In genomic region chr13:30307194-30307965, GRCh38 we compare ENCODE assay signal across 8 cellular contexts. TPM values are rescaled to one million over a fixed set of nuclear protein-coding genes. Genes with fewer than 3 reads are reported as not detected.
A peak's percentile ranks its signal among the peaks of the same experiment; 100 is the strongest.
DNase-seq lines count a peak whose midpoint lies in the region; TF ChIP-seq lines count a peak whose summit lies in the region.

Gene KATNAL1 (minus strand): TSS chr13:30307551. CDS start chr13:30283777, 23,774 bp downstream.

- H3K9me2 ChIP-seq in GM23248 (ENCODE audit: insufficient read depth), result no peaks in the 10 kb centered on the region

- H3K4me3 ChIP-seq in GM23248 (peak within 1 kb of the TSS; percentile 100), suprapubic skin (peak within 1 kb of the TSS; percentile 88)

- TF ChIP-seq EP300 in suprapubic skin (IDR thresholded peaks at IDR 0.05), result no peak

- in situ Hi-C loops in GM23248 (cut with MboI), result no loop called here

- no peak for TF ChIP-seq CTCF in suprapubic skin (IDR thresholded peaks at IDR 0.05)

- 1% methylated on average over 50 to 54 of the region's 71 CpGs for WGBS in GM23248 (ENCODE audit: low coverage in 1 of 2, low lambda C conversion rate in 2 of 2, missing lambda C conversion rate in 2 of 2), 2 experiments
- 1% methylated on average over 31 of the region's 71 CpGs for WGBS in suprapubic skin

- H2AFZ ChIP-seq in GM23248, result peak within 1 kb of the TSS; percentile 96

- peaks cover 17% of the 10 kb centered on the region for H3F3A ChIP-seq in GM23248 (ENCODE audit: insufficient read depth)

- peak within 1 kb of the TSS; percentile 92 for H3K9ac ChIP-seq in GM23248

- DNase-seq in ELR (ENCODE audit: low read depth), result peak; percentile 87
- peak; percentile 87 for DNase-seq in GM23248
- peak; percentile 68 for DNase-seq in LHCN-M2 (ENCODE audit: low read depth)
- DNase-seq in SHP77 (lab: John Stamatoyannopoulos, UW), result peak; percentile 67 to 81
- peak; percentile 55 for DNase-seq in activated gamma-delta T cell treated with anti-CD3 and anti-CD28 coated beads, Interleukin-2, amount 50 U/mL, for 16 hours (ENCODE audit: low read depth)
- peak; percentile 79 for DNase-seq in germinal center (ENCODE audit: low spot score)
- DNase-seq in nucleus accumbens (lab: John Stamatoyannopoulos, UW), result peak in 54 of 56 donors; percentile 31 to 96 (median 89)
- peak; percentile 88 for DNase-seq in suprapubic skin (ENCODE audit: low spot score in 2 of 2)

- H3K9me3 ChIP-seq in GM23248 (ENCODE audit: low read depth), result no peaks in the 10 kb centered on the region
- no peaks in the 10 kb centered on the region for H3K9me3 ChIP-seq in suprapubic skin

- peak within 1 kb of the TSS; percentile 96 for H3K4me2 ChIP-seq in GM23248 (ENCODE audit: unreplicated experiment)

- peak in 1 of 2 donors; percentile 13 for TF ChIP-seq POLR2A in suprapubic skin (IDR thresholded peaks at IDR 0.05)

- peak within 1 kb of the TSS; percentile 61 for H3K27ac ChIP-seq in GM23248
- H3K27ac ChIP-seq in suprapubic skin, result peak within 1 kb of the TSS; percentile 89

- no peaks in the 10 kb centered on the region for H3K36me3 ChIP-seq in GM23248 (ENCODE audit: low read depth)
- H3K36me3 ChIP-seq in suprapubic skin, result no peaks in the 10 kb centered on the region

- H3K27me3 ChIP-seq in GM23248 (replicated peaks; ENCODE audit: insufficient read depth), result no peaks in the 10 kb centered on the region
- no peaks in the 10 kb centered on the region for H3K27me3 ChIP-seq in suprapubic skin

- peaks cover 43% of the 10 kb centered on the region for H3K79me2 ChIP-seq in GM23248 (ENCODE audit: insufficient read depth)

- H3K4me1 ChIP-seq in GM23248 (ENCODE audit: insufficient read depth), result peaks cover 35% of the 10 kb centered on the region
- H3K4me1 ChIP-seq in suprapubic skin, result peaks cover 49% of the 10 kb centered on the region

- H4K20me1 ChIP-seq in GM23248 (ENCODE audit: insufficient read depth), result no peaks in the 10 kb centered on the region

RNA-seq across cellular contexts. Expression of gene KATNAL1, which starts in this region (rescaled TPM):
- 25.8 and 34.8 TPM in 2 replicates for total RNA-seq in GM23248 (2014; rRNA removed; shearing (Covaris generic))
- polyA plus RNA-seq in GM23248 (2016; fragmentation: Nextera tagmentation; extraction: Ambion mirVana), result 21.5 and 23.1 TPM in 2 replicates
- total RNA-seq in LHCN-M2 (2014; rRNA removed) (26.7 and 28.0 TPM in 2 replicates), suprapubic skin (1 to 10 TPM; 5.9 to 9.4 (median 7.5) TPM)
- 12.8 TPM for polyA plus RNA-seq in LHCN-M2 (2012)

Comparison
In these comparisons a context has a peak if more than half of its experiments do, and no peak if none do; other contexts are left out.
1. Peak in every context shown above with its lines: DNase-seq, H3K4me3 ChIP-seq and H3K27ac ChIP-seq.